8 cellular contexts compared by ENCODE assay signal in the genomic region with DNA sequence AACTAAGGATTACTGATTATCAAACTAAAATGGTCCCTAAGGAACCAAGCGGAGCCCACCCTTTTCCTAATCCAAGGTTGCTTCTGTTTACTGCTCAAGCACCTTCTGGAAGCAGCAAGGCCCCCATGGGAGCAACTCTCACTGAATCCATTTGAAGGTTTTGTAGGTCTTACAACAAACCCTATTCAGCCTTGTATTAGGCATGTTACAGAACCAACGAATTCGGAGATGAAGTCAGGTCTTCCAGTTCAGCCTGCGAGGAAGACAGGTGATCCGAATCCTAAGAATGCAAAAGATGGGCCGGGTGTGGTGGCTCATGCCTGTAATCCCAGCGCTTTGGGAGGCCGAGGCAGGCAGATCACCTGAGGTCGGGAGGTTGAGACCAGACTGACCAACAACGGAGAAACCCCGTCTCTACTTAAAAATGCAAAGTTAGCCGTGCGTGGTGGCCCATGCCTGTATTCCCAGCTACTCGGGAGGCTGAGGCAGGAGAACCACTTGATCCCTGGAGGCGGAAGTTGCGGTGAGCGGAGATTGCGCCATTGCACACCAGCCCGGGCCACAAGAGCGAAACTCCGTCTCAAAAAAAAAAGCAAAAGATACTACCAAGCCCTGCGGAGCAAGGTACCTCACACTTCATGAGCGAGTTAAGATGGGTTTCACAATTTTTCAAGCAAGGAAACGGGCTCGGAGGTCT. TPM values are rescaled to one million over a fixed set of nuclear protein-coding genes. Genes with fewer than 3 reads are reported as not detected.
A peak's percentile ranks its signal among the peaks of the same experiment; 100 is the strongest.
DNase-seq lines count a peak whose midpoint lies in the region; ATAC-seq and TF ChIP-seq lines count a peak whose summit lies in the region.

No MANE protein-coding gene starts in this region.

- H3K4me2 ChIP-seq in OCI-LY3 (ENCODE audit: low read length), result peak overlapping the region; percentile 86
- H3K4me2 ChIP-seq in osteoblast (ENCODE audit: insufficient read depth, low read length), result peak overlapping the region; percentile 78

- peaks cover 21% of the 10 kb centered on the region for H3K4me1 Mint-ChIP-seq in CD8-positive, alpha-beta T cell (ENCODE audit: low read depth)

- TF ChIP-seq POLR2A in esophagus muscularis mucosa (IDR thresholded peaks at IDR 0.05; ENCODE audit: low read depth), result no peak

- no peaks in the 10 kb centered on the region for H3K9me3 Mint-ChIP-seq in CD8-positive, alpha-beta T cell

- CTCF ChIA-PET in CD8-positive, alpha-beta T cell (lab: Charles Lee), result interaction anchor here (0.7 to 0.9 kb wide), 2 partner anchors 47 to 273 kb away, joined by 3 read pairs; no protein-coding TSS in a partner anchor

- no peaks in the 10 kb centered on the region for H3K27me3 ChIP-seq in CD8-positive, alpha-beta T cell (ENCODE audit: insufficient read depth, low read length)
- no peaks in the 10 kb centered on the region for H3K27me3 ChIP-seq in OCI-LY3 (ENCODE audit: low read depth, low read length)
- H3K27me3 ChIP-seq in esophagus muscularis mucosa, result no peaks in the 10 kb centered on the region
- no peaks in the 10 kb centered on the region for H3K27me3 ChIP-seq in osteoblast (ENCODE audit: insufficient read depth, low read length)

- peaks cover 10% of the 10 kb centered on the region for H3K4me1 ChIP-seq in CD8-positive, alpha-beta T cell (ENCODE audit: insufficient read depth, low read length)
- peaks cover 31% of the 10 kb centered on the region for H3K4me1 ChIP-seq in OCI-LY3 (ENCODE audit: low read length)
- peaks cover 6 to 28% (median 23%) of the 10 kb centered on the region in 4 donors for H3K4me1 ChIP-seq in esophagus muscularis mucosa
- peaks cover 23% of the 10 kb centered on the region for H3K4me1 ChIP-seq in osteoblast (ENCODE audit: insufficient read depth, low read length)

- no peaks in the 10 kb centered on the region for H3K36me3 ChIP-seq in CD8-positive, alpha-beta T cell (ENCODE audit: insufficient read depth, low read length)
- H3K36me3 ChIP-seq in OCI-LY3 (replicated peaks; ENCODE audit: low read depth, low read length), result peaks cover 8% of the 10 kb centered on the region
- H3K36me3 ChIP-seq in esophagus muscularis mucosa, result no peaks in the 10 kb centered on the region
- H3K36me3 ChIP-seq in osteoblast (ENCODE audit: insufficient read depth, low read length), result no peaks in the 10 kb centered on the region

- no peaks in the 10 kb centered on the region for H3K9me3 ChIP-seq in CD8-positive, alpha-beta T cell (ENCODE audit: low read length)
- no peaks in the 10 kb centered on the region for H3K9me3 ChIP-seq in OCI-LY3 (ENCODE audit: insufficient read depth, low read length)
- no peaks in the 10 kb centered on the region for H3K9me3 ChIP-seq in esophagus muscularis mucosa
- H3K9me3 ChIP-seq in osteoblast (ENCODE audit: low read depth, low read length), result no peaks in the 10 kb centered on the region

- ATAC-seq in CD8-positive, alpha-beta T cell, result no peak
- ATAC-seq in HG03520 (IDR thresholded peaks at IDR 0.05; ENCODE audit: unreplicated experiment) (no peak), HG03354 (IDR thresholded peaks at IDR 0.05; ENCODE audit: poor library complexity, severe bottlenecking, unreplicated experiment) (no peak), esophagus mucosa (no peak)

- peak overlapping the region; percentile 99 for H3K27ac ChIP-seq in CD8-positive, alpha-beta T cell (ENCODE audit: low read depth, low read length)
- H3K27ac ChIP-seq in OCI-LY3 (ENCODE audit: low read length) (peak overlapping the region; percentile 89), esophagus muscularis mucosa (replicated peaks in 1 of 4) (peak overlapping the region; percentile 91 to 96 (median 92)), osteoblast (ENCODE audit: low read depth, low read length) (peak overlapping the region; percentile 99)

- H3K27ac Mint-ChIP-seq in CD8-positive, alpha-beta T cell, result peak overlapping the region; percentile 100

- WGBS in esophagus muscularis mucosa, result 85% methylated on average over 24 of the region's 25 CpGs

- H3K27me3 Mint-ChIP-seq in CD8-positive, alpha-beta T cell (ENCODE audit: low read depth), result no peaks in the 10 kb centered on the region

- peak overlapping the region; percentile 52 for H2AFZ ChIP-seq in OCI-LY3 (ENCODE audit: low read depth, low read length)
- H2AFZ ChIP-seq in osteoblast (ENCODE audit: low read length), result peak overlapping the region; percentile 77

- peaks cover 9% of the 10 kb centered on the region for H3K79me2 ChIP-seq in OCI-LY3 (ENCODE audit: low read length)
- H3K79me2 ChIP-seq in osteoblast (ENCODE audit: insufficient read depth, low read length), result peaks cover 6% of the 10 kb centered on the region

- H4K20me1 ChIP-seq in OCI-LY3 (ENCODE audit: insufficient read depth, low read length), result no peaks in the 10 kb centered on the region
- no peaks in the 10 kb centered on the region for H4K20me1 ChIP-seq in osteoblast (ENCODE audit: insufficient read depth, low read length)

- peak overlapping the region; percentile 81 for H3K4me3 ChIP-seq in CD8-positive, alpha-beta T cell (ENCODE audit: low read depth, low read length)
- peak overlapping the region; percentile 79 for H3K4me3 ChIP-seq in OCI-LY3 (ENCODE audit: low read length)
- peak overlapping the region; percentile 68 to 78 (median 70) for H3K4me3 ChIP-seq in esophagus muscularis mucosa
- H3K4me3 ChIP-seq in osteoblast (ENCODE audit: insufficient read depth, low read length), result peak overlapping the region; percentile 73

- no peak for TF ChIP-seq CTCF in CD8-positive, alpha-beta T cell (IDR thresholded peaks at IDR 0.05)
- no peak for TF ChIP-seq CTCF in OCI-LY3 (IDR thresholded peaks at IDR 0.05; ENCODE audit: low read depth, low read length)
- TF ChIP-seq CTCF in esophagus muscularis mucosa (IDR thresholded peaks at IDR 0.05), result no peak
- TF ChIP-seq CTCF in osteoblast (IDR thresholded peaks at IDR 0.05; ENCODE audit: extremely low read depth, low read depth, low read length), result no peak

- intact Hi-C loops in CD8-positive, alpha-beta T cell (cut with DNase I, micrococcal nuclease), result loop anchor here (2.0 to 10.0 kb wide), 5 partner anchors 272 to 1504 kb away; a partner anchor contains a TSS
- intact Hi-C loops in esophagus muscularis mucosa (cut with DNase I), result loop anchor here (5.0 kb wide), 2 partner anchors 67 to 402 kb away; no protein-coding TSS in a partner anchor

- H3K36me3 Mint-ChIP-seq in CD8-positive, alpha-beta T cell, result peaks cover 8% of the 10 kb centered on the region

- peak overlapping the region; percentile 88 for H3K9ac ChIP-seq in OCI-LY3 (ENCODE audit: low read length)

- H3K4me3 Mint-ChIP-seq in CD8-positive, alpha-beta T cell, result peak overlapping the region; percentile 93

- POLR2A ChIA-PET in CD8-positive, alpha-beta T cell (lab: Charles Lee), result interaction anchor here (0.6 to 2.8 kb wide), 9 partner anchors 49 to 1229 kb away, joined by 3 to 28 read pairs (median 6); a partner anchor contains a TSS

- no peak for DNase-seq in CD8-positive, alpha-beta T cell
- DNase-seq in esophagus muscularis mucosa (ENCODE audit: extremely low spot score) (no peak), osteoblast (ENCODE audit: insufficient read length, low spot score, missing footprints) (no peak), occipital lobe (lab: John Stamatoyannopoulos, UW) (no peak)

- no peak for TF ChIP-seq EP300 in esophagus muscularis mucosa (IDR thresholded peaks at IDR 0.05)

RNA-seq across cellular contexts. Expression of a gene that starts 0.7 kb away (rescaled TPM):
- not detected for total RNA-seq in CD8-positive, alpha-beta T cell
- total RNA-seq in esophagus muscularis mucosa, result not detected
- not detected in 2 replicates for total RNA-seq in osteoblast
- total RNA-seq in occipital lobe, result not detected
- not detected for total RNA-seq in esophagus mucosa

RNA-seq across cellular contexts. Expression of a gene that starts 0.9 kb away (rescaled TPM):
- total RNA-seq in CD8-positive, alpha-beta T cell, result 1 to 10 TPM; 2.6 to 3.6 TPM
- total RNA-seq in esophagus muscularis mucosa (under 1 TPM; 0.32 to 0.83 (median 0.38) TPM), osteoblast (4.7 and 6.5 TPM in 2 replicates), occipital lobe (2.3 TPM), esophagus mucosa (7.3 TPM)
